26 cellular contexts compared by ENCODE assay signal in genomic region chr6:166752928-166753721, GRCh38.
"Had no signal": no experiment of that assay in that cellular context is flagged by ENCODE, and none has a peak within 500 bp of the region (broad histone marks: within the 10 kb centered on the region; RNA-seq: fewer than 3 reads in every experiment).

No MANE protein-coding gene starts in this region.

- H3K4me3 ChIP-seq: colonic mucosa, left lung, lower lobe of right lung, ovary, spleen, stomach, thoracic aorta, transverse colon had no signal

- H3K27me3 ChIP-seq: colonic mucosa, foreskin keratinocyte, left lung, ovary had no signal

- FAIRE-seq: endothelial cell of umbilical vein, keratinocyte had no signal

- H3K27ac Mint-ChIP-seq: endodermal cell; memory B cell; mesothelial cell of epicardium; progenitor cell of endocrine pancreas; stimulated activated memory B cell treated with anti-CD40 and anti-IgM and Interleukin-4, amounts not matched to agents 10 μg/mL and 1 μg/mL and 100 μg/mL, for 72 hours had no signal

- ATAC-seq: foreskin keratinocyte, left lung, lower lobe of right lung, sciatic nerve had no signal

- H3K9me3 ChIP-seq: colonic mucosa, left lung, lower lobe of right lung, ovary, spleen, stomach, thoracic aorta, transverse colon had no signal

- H3K36me3 Mint-ChIP-seq: immature natural killer cell; memory B cell; mesothelial cell of epicardium; natural killer cell; stimulated activated memory B cell treated with anti-CD40 and anti-IgM and Interleukin-4, amounts not matched to agents 10 μg/mL and 1 μg/mL and 100 μg/mL, for 72 hours had no signal

- H3K4me1 ChIP-seq: colonic mucosa, foreskin keratinocyte had no signal

- DNase-seq: colonic mucosa; dermis blood vessel endothelial cell; endodermal cell; erythroblast; foreskin keratinocyte; immature natural killer cell; left lung; lower lobe of right lung; natural killer cell; ovary; spleen; stimulated activated CD4-positive, alpha-beta T cell treated with anti-CD3 and anti-CD28 coated beads, Interleukin-15, amount 100 ng/mL, for 24 hours; stimulated activated CD4-positive, alpha-beta T cell treated with anti-CD3 and anti-CD28 coated beads, Interleukin-1b, Interleukin-23, amount 100 ng/mL, for 48 hours; stimulated activated CD4-positive, alpha-beta T cell treated with anti-CD3 and anti-CD28 coated beads, Interleukin-4, amount 100 ng/mL, for 24 hours; stomach; substantia nigra; transverse colon had no signal

- H3K9me3 Mint-ChIP-seq: endodermal cell; immature natural killer cell; memory B cell; mesothelial cell of epicardium; natural killer cell; neural crest cell; stimulated activated memory B cell treated with anti-CD40 and anti-IgM and Interleukin-4, amounts not matched to agents 10 μg/mL and 1 μg/mL and 100 μg/mL, for 72 hours had no signal

- H3K4me3 Mint-ChIP-seq: endodermal cell; memory B cell; mesothelial cell of epicardium; natural killer cell; neural crest cell; stimulated activated memory B cell treated with anti-CD40 and anti-IgM and Interleukin-4, amounts not matched to agents 10 μg/mL and 1 μg/mL and 100 μg/mL, for 72 hours had no signal

- H3K27ac ChIP-seq: colonic mucosa, foreskin keratinocyte, left lung, lower lobe of right lung, ovary, spleen, stomach, thoracic aorta, transverse colon had no signal

- H3K36me3 ChIP-seq: colonic mucosa, left lung, lower lobe of right lung, ovary, spleen, stomach, thoracic aorta, transverse colon had no signal
